In the genomic region with DNA sequence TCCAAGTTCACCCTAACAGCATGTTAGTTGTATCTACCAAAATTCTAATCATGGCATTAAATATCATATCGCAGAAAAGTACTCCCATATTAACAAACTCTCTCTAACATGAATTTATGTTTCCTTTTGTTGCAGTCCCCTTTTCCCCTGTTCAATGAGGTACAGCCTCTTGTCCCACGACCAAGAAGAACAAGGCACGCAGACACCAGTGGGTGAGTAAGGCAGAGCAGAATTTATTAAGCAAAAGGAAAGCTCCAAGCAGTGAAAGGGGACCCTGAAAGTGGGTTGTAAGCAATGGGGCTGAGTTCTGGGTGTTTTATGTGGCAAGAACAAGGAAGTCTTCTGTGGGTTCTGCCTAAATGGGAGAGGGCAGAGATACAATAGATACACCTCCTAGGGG, we compare ENCODE assay signal across 19 cellular contexts.
"Had no signal": no experiment of that assay in that cellular context is flagged by ENCODE, and none has a peak within 500 bp of the region (broad histone marks: within the 10 kb centered on the region; RNA-seq: fewer than 3 reads in every experiment).

No MANE protein-coding gene starts in this region.

- ATAC-seq: foreskin keratinocyte; left cardiac atrium; naive thymus-derived CD4-positive, alpha-beta T cell; sciatic nerve; stimulated activated memory B cell treated with anti-CD40 and anti-IgM and Interleukin-4, amounts not matched to agents 10 μg/mL and 1 μg/mL and 100 μg/mL, for 72 hours; stimulated activated naive CD8-positive, alpha-beta T cell treated with anti-CD3 and anti-CD28 coated beads, Interleukin-15, amount 100 ng/mL, for 72 hours had no signal

- DNase-seq: colonic mucosa; dermis blood vessel endothelial cell; erythroblast; foreskin keratinocyte; kidney; left cardiac atrium; left ventricle myocardium inferior; naive thymus-derived CD4-positive, alpha-beta T cell; spleen; stimulated activated CD4-positive, alpha-beta T cell treated with anti-CD3 and anti-CD28 coated beads, Interleukin-15, amount 100 ng/mL, for 24 hours; stimulated activated CD4-positive, alpha-beta T cell treated with anti-CD3 and anti-CD28 coated beads, Interleukin-1b, Interleukin-23, amount 100 ng/mL, for 48 hours; stimulated activated CD4-positive, alpha-beta T cell treated with anti-CD3 and anti-CD28 coated beads, Interleukin-4, amount 100 ng/mL, for 24 hours; stimulated activated naive CD8-positive, alpha-beta T cell treated with anti-CD3 and anti-CD28 coated beads, Interleukin-15, amount 100 ng/mL, for 72 hours; testis had no signal

- H3K36me3 ChIP-seq: colonic mucosa, left ventricle myocardium inferior, neutrophil, spleen, tibial nerve had no signal

- H3K4me3 ChIP-seq: colonic mucosa, left ventricle myocardium inferior, lung, spleen, testis, tibial nerve had no signal

- H3K27me3 ChIP-seq: colonic mucosa, foreskin keratinocyte, neutrophil, spleen, testis, tibial nerve had no signal

- H3K27ac ChIP-seq: colonic mucosa, foreskin keratinocyte, left ventricle myocardium inferior, neutrophil, spleen, testis, tibial nerve had no signal

- H3K4me1 ChIP-seq: colonic mucosa, left ventricle myocardium inferior, spleen, testis, tibial nerve had no signal

- H3K9me3 ChIP-seq: colonic mucosa, neutrophil, testis had no signal
